11 cellular contexts compared by ENCODE assay signal in the genomic region with DNA sequence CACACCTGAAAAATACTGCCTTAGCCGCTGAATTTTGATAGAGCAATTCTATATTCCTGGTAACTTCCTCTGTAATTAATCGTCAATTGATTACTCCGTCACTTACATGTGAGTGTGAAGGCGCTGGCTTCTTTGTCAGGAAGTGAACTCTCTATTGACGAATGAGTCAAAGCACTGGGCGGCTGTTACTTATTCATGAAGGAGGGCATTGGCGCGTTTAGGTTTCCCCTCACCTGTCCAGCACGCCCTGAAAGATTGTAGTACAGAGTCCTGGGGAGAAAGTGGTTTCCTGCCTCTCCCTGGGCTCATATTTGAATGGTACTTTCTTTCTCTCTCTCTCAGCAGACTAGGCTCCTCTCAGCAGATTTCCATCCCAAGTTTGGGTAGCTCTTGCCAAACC. TPM values are rescaled to one million over a fixed set of nuclear protein-coding genes. Genes with fewer than 3 reads are reported as not detected.
A peak's percentile ranks its signal among the peaks of the same experiment; 100 is the strongest.
DNase-seq lines count a peak whose midpoint lies in the region; ATAC-seq and TF ChIP-seq lines count a peak whose summit lies in the region.
"Had no signal": no experiment of that assay in that cellular context is flagged by ENCODE, and none has a peak within 500 bp of the region (broad histone marks: within the 10 kb centered on the region; RNA-seq: fewer than 3 reads in every experiment).

No MANE protein-coding gene starts in this region.

- TF ChIP-seq CTCF in IMR-90 (conservative IDR thresholded peaks at IDR 0.05; ENCODE audit: low read depth, low read length) (no peak), osteoblast (IDR thresholded peaks at IDR 0.05; ENCODE audit: extremely low read depth, low read depth, low read length) (no peak)

- H3K4me2 ChIP-seq in IMR-90 (ENCODE audit: low read depth, low read length) = no peak overlapping the region
- H3K4me2 ChIP-seq in osteoblast (ENCODE audit: insufficient read depth, low read length) = no peak overlapping the region
- H3K4me2 ChIP-seq: smooth muscle cell had no signal

- DNase-seq in activated CD4-positive, alpha-beta T cell treated with anti-CD3 and anti-CD28 coated beads, Interleukin-2, amount 10 ng/mL, durations not matched to agents 7 days and 5 days = no peak
- no peak for DNase-seq in activated CD4-positive, alpha-beta T cell treated with anti-CD3 and anti-CD28 coated beads, Interleukin-2, amount 50 U/mL, for 48 hours
- DNase-seq in IMR-90 (no peak), osteoblast (ENCODE audit: insufficient read length, low spot score, missing footprints) (no peak), NCI-H446 treated with DMSO at 0.1 percent for 48 hours (lab: John Stamatoyannopoulos, UW) (no peak), midbrain (lab: John Stamatoyannopoulos, UW) (no peak)
- peak; percentile 44 for DNase-seq in central memory CD4-positive, alpha-beta T cell
- DNase-seq: NCI-H524 had no signal

- H3K9me3 ChIP-seq in IMR-90 (ENCODE audit: control insufficient read depth, insufficient read depth, low read length) (no peaks in the 10 kb centered on the region), osteoblast (ENCODE audit: low read depth, low read length) (no peaks in the 10 kb centered on the region)

- POLR2A ChIA-PET in activated CD4-positive, alpha-beta T cell treated with anti-CD3 and anti-CD28 coated beads, Interleukin-2, amount 10 ng/mL, durations not matched to agents 7 days and 5 days (lab: Charles Lee) = no interaction called here
- POLR2A ChIA-PET in IMR-90 (lab: Charles Lee; ENCODE audit: unreplicated experiment) = interaction anchor here (0.5 kb wide), 1 partner anchor 24 kb away, joined by 28 read pairs; no protein-coding TSS in a partner anchor

- H2AK9ac ChIP-seq in IMR-90 (replicated peaks; ENCODE audit: low read depth, low read length, poor library complexity) = peak overlapping the region; percentile 44

- H3K56ac ChIP-seq in IMR-90 (ENCODE audit: extremely low read depth, insufficient read depth, low read length) = no peak overlapping the region

- in situ Hi-C loops in IMR-90 (cut with MboI; ENCODE audit: low sequenced_read_pairs) = no loop called here

- peak overlapping the region; percentile 20 for H2AK5ac ChIP-seq in IMR-90 (ENCODE audit: low read depth, low read length)

- H3K4me1 ChIP-seq in IMR-90 (ENCODE audit: control insufficient read depth, insufficient read depth, low read length) (peaks cover 34% of the 10 kb centered on the region), osteoblast (ENCODE audit: insufficient read depth, low read length) (peaks cover 51% of the 10 kb centered on the region)

- H3K9me1 ChIP-seq in IMR-90 (ENCODE audit: insufficient read depth, low read length) = peaks cover 17% of the 10 kb centered on the region

- H3K9me3 Mint-ChIP-seq in activated CD4-positive, alpha-beta T cell treated with anti-CD3 and anti-CD28 coated beads, Interleukin-2, amount 10 ng/mL, durations not matched to agents 7 days and 5 days = no peaks in the 10 kb centered on the region

- TF ChIP-seq RAD21 in IMR-90 (IDR thresholded peaks at IDR 0.05; ENCODE audit: low read length) = no peak

- no peak overlapping the region for H2AFZ ChIP-seq in IMR-90 (replicated peaks; ENCODE audit: low read length, poor library complexity)
- H2AFZ ChIP-seq in osteoblast (ENCODE audit: low read length) = no peak overlapping the region

- BruUV-seq in IMR-90 (replicated peaks; lab: Mats Ljungman, UMichigan) = no TSS peak

- peaks cover 0 to 6% of the 10 kb centered on the region in 2 experiments; a peak in 1 of 4 replicates for H3K79me1 ChIP-seq in IMR-90 (ENCODE audit: low read depth in 1 of 2, low read length in 2 of 2)

- ATAC-seq in IMR-90 (ENCODE audit: low read depth) = no peak
- ATAC-seq in GM21447 (IDR thresholded peaks at IDR 0.05; ENCODE audit: unreplicated experiment) = no peak

- no peak overlapping the region for H2BK5ac ChIP-seq in IMR-90 (ENCODE audit: low read depth, low read length, poor library complexity, severe bottlenecking)

- no peak overlapping the region for H3K14ac ChIP-seq in IMR-90 (replicated peaks; ENCODE audit: low read depth, low read length)

- H4K91ac ChIP-seq in IMR-90 (ENCODE audit: insufficient read depth, low read depth, low read length) = no peak overlapping the region

- dilution Hi-C loops in IMR-90 (cut with HindIII; ENCODE audit: low sequenced_read_pairs, unreplicated experiment) = no loop called here

- intact Hi-C loops in IMR-90 (cut with micrococcal nuclease) = no loop called here

- no peak overlapping the region for H4K5ac ChIP-seq in IMR-90 (ENCODE audit: low read depth, low read length)

- H3K4me1 Mint-ChIP-seq in activated CD4-positive, alpha-beta T cell treated with anti-CD3 and anti-CD28 coated beads, Interleukin-2, amount 10 ng/mL, durations not matched to agents 7 days and 5 days = peaks cover 42% of the 10 kb centered on the region

- H3K36me3 Mint-ChIP-seq in activated CD4-positive, alpha-beta T cell treated with anti-CD3 and anti-CD28 coated beads, Interleukin-2, amount 10 ng/mL, durations not matched to agents 7 days and 5 days (ENCODE audit: low read depth) = no peaks in the 10 kb centered on the region

- H3K27me3 Mint-ChIP-seq in activated CD4-positive, alpha-beta T cell treated with anti-CD3 and anti-CD28 coated beads, Interleukin-2, amount 10 ng/mL, durations not matched to agents 7 days and 5 days = peaks cover 3% of the 10 kb centered on the region

- H3K27me3 ChIP-seq in IMR-90 (ENCODE audit: control insufficient read depth, insufficient read depth, low read length) (no peaks in the 10 kb centered on the region), osteoblast (ENCODE audit: insufficient read depth, low read length) (no peaks in the 10 kb centered on the region)

- no peak for TF ChIP-seq POLR2A in IMR-90 (IDR thresholded peaks at IDR 0.05; ENCODE audit: low read depth, low read length)

- H4K20me1 ChIP-seq in IMR-90 (ENCODE audit: insufficient read depth, low read length) (no peaks in the 10 kb centered on the region; the same call in 1 of the 2 replicates), osteoblast (ENCODE audit: insufficient read depth, low read length) (no peaks in the 10 kb centered on the region)

- WGBS in IMR-90 (ENCODE audit: extremely low coverage in 2 of 2, insufficient read length in 1 of 2), 2 experiments = no CpG with 5 or more reads among the region's 9 CpGs

- H3K4me3 Mint-ChIP-seq in activated CD4-positive, alpha-beta T cell treated with anti-CD3 and anti-CD28 coated beads, Interleukin-2, amount 10 ng/mL, durations not matched to agents 7 days and 5 days = no peak overlapping the region

- no peak overlapping the region for H3K9ac ChIP-seq in IMR-90 (ENCODE audit: low read depth, low read length)

- H3K23ac ChIP-seq in IMR-90 (ENCODE audit: low read depth, low read length) = no peak overlapping the region

- no peak overlapping the region for H2BK120ac ChIP-seq in IMR-90 (ENCODE audit: low read depth, low read length)

- H3K27ac ChIP-seq in IMR-90 (ENCODE audit: insufficient read depth, low read length) (no peak overlapping the region), osteoblast (ENCODE audit: low read depth, low read length) (peak overlapping the region; percentile 97)
- H3K27ac ChIP-seq: coronary artery had no signal

- no peaks in the 10 kb centered on the region for H3K79me2 ChIP-seq in osteoblast (ENCODE audit: insufficient read depth, low read length)

- H3K27ac Mint-ChIP-seq in activated CD4-positive, alpha-beta T cell treated with anti-CD3 and anti-CD28 coated beads, Interleukin-2, amount 10 ng/mL, durations not matched to agents 7 days and 5 days = peak overlapping the region; percentile 73

- H3K4ac ChIP-seq in IMR-90 (ENCODE audit: low read depth, low read length) = no peak overlapping the region

- H3K36me3 ChIP-seq in IMR-90 (ENCODE audit: control insufficient read depth, insufficient read depth, low read length) (no peaks in the 10 kb centered on the region), osteoblast (ENCODE audit: insufficient read depth, low read length) (no peaks in the 10 kb centered on the region)

- H2BK15ac ChIP-seq in IMR-90 (ENCODE audit: low read depth, low read length) = no peak overlapping the region

- H2BK20ac ChIP-seq in IMR-90 (ENCODE audit: low read depth, low read length) = peak overlapping the region; percentile 29; the same call in 1 of the 2 replicates

- H3K4me3 ChIP-seq in IMR-90 (ENCODE audit: insufficient read depth, low read depth, low read length) (no peak overlapping the region), osteoblast (ENCODE audit: insufficient read depth, low read length) (no peak overlapping the region)
- H3K4me3 ChIP-seq: coronary artery, smooth muscle cell had no signal

- CTCF ChIA-PET in activated CD4-positive, alpha-beta T cell treated with anti-CD3 and anti-CD28 coated beads, Interleukin-2, amount 10 ng/mL, durations not matched to agents 7 days and 5 days (lab: Charles Lee) = interaction anchor here (0.6 to 2.7 kb wide), 5 partner anchors 10 to 871 kb away, joined by 3 to 10 read pairs (median 6); no protein-coding TSS in a partner anchor
- CTCF ChIA-PET in IMR-90 (lab: Yijun Ruan, JAX) = no interaction called here

- H4K8ac ChIP-seq in IMR-90 (ENCODE audit: low read depth in 2 of 2, low read length in 2 of 2) = no peak overlapping the region

- H3K18ac ChIP-seq in IMR-90 (ENCODE audit: low read depth, low read length) = no peak overlapping the region

TF ChIP-seq in IMR-90, 13 proteins besides CTCF, POLR2A, EP300 and RAD21 (continues in another document):
- TF ChIP-seq MAFK (IDR thresholded peaks at IDR 0.05; ENCODE audit: low read depth, low read length) (no peak), SMC3 (IDR thresholded peaks at IDR 0.05; ENCODE audit: low read depth, low read length) (no peak), NFE2L2 (IDR thresholded peaks at IDR 0.05; ENCODE audit: low read depth, low read length) (no peak), BHLHE40 (IDR thresholded peaks at IDR 0.05; ENCODE audit: low read depth, low read length) (no peak), RCOR1 (IDR thresholded peaks at IDR 0.05; ENCODE audit: insufficient replicate concordance, low read length) (no peak), MXI1 (IDR thresholded peaks at IDR 0.05; ENCODE audit: borderline replicate concordance, low read depth, low read length) (no peak), CHD1 (IDR thresholded peaks at IDR 0.05; ENCODE audit: low read depth, low read length) (no peak)

RNA-seq across cellular contexts. Expression of gene SOCS3, which starts 21.0 kb away (rescaled TPM):
- total RNA-seq in activated CD4-positive, alpha-beta T cell treated with anti-CD3 and anti-CD28 coated beads, Interleukin-2, amount 10 ng/mL, durations not matched to agents 7 days and 5 days = 10 to 100 TPM; 22.2 to 24.4 TPM
- total RNA-seq in IMR-90 (2012; rRNA removed) (19.7 and 19.9 TPM in 2 replicates), osteoblast (78.1 and 95.2 TPM in 2 replicates)
- 18.3 and 19.2 TPM in 2 replicates for polyA plus RNA-seq in IMR-90 (2012; rRNA removed)
- polyA plus RNA-seq in IMR-90 (2012; cell fraction: cytosol; rRNA removed) = 29.0 and 102 TPM in 2 replicates
- 163 and 202 TPM in 2 replicates for polyA plus RNA-seq in IMR-90 (2012; cell fraction: nucleus; rRNA removed; ENCODE audit: low replicate concordance)

RNA-seq across cellular contexts. Expression of gene PGS1, which starts 39.6 kb away (rescaled TPM):
- total RNA-seq in activated CD4-positive, alpha-beta T cell treated with anti-CD3 and anti-CD28 coated beads, Interleukin-2, amount 10 ng/mL, durations not matched to agents 7 days and 5 days = 10 to 100 TPM; 71.1 to 78.3 TPM
- total RNA-seq in IMR-90 (2012; rRNA removed) (14.4 and 18.5 TPM in 2 replicates), osteoblast (34.4 and 39.5 TPM in 2 replicates)
- 35.5 and 43.2 TPM in 2 replicates for polyA plus RNA-seq in IMR-90 (2012; rRNA removed)
- polyA plus RNA-seq in IMR-90 (2012; cell fraction: cytosol; rRNA removed) = 26.3 and 45.8 TPM in 2 replicates
- polyA plus RNA-seq in IMR-90 (2012; cell fraction: nucleus; rRNA removed; ENCODE audit: low replicate concordance) = 189 and 191 TPM in 2 replicates
